Comparison of ENCODE assay signal across 8 cellular contexts in the genomic region with DNA sequence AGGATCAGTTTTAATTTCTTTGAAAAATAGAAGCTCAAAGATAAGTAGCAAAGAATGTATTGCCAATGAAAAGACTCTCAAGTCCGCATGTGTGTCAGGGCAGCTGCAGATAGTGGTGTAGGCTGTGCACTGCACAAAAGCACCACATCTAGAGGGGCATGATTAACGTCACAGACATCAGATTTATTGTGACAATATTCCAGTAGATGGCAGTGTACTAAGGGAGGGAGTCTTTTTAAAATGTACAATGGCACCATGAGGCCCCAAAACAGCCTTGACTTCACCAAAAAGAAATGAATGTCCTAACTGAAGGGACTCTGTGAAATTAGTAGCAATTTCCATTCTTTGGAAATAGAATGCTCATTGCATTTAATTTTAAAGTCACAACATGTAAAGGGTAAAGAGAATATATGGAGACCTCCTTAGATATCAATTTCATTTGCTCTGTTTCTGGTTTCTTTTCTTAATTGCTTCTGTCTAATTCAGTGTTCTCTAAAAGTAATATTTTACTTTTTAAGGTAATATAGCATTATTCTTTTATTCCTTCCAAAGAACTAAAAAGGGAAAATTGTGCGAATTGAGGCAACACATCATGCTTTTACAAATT.
A peak's percentile ranks its signal among the peaks of the same experiment; 100 is the strongest.
DNase-seq lines count a peak whose midpoint lies in the region; ATAC-seq, FAIRE-seq and TF ChIP-seq lines count a peak whose summit lies in the region.

No MANE protein-coding gene starts in this region.

- TF ChIP-seq CTCF in D721Med (IDR thresholded peaks at IDR 0.05; ENCODE audit: insufficient read depth, missing control alignments), result peak; percentile 51
- peak; percentile 45 for TF ChIP-seq CTCF in astrocyte of the spinal cord (IDR thresholded peaks at IDR 0.05; ENCODE audit: low read depth, low read length)
- TF ChIP-seq CTCF in kidney (IDR thresholded peaks at IDR 0.05; ENCODE audit: borderline replicate concordance, extremely low read depth, insufficient read depth), result peak; percentile 37

- H3K9ac ChIP-seq in kidney (ENCODE audit: low read length in 2 of 2), result no peak overlapping the region

- no peak overlapping the region for H3K27ac ChIP-seq in kidney (ENCODE audit: low read depth in 2 of 2, low read length in 2 of 2)

- peak; percentile 90 for ATAC-seq in GM18520 (IDR thresholded peaks at IDR 0.05; ENCODE audit: unreplicated experiment)
- peak; percentile 96 for ATAC-seq in HG02943 (IDR thresholded peaks at IDR 0.05; ENCODE audit: low read depth, unreplicated experiment)

- peaks cover 0 to 8% of the 10 kb centered on the region in 2 donors for H3K36me3 ChIP-seq in kidney (ENCODE audit: control insufficient read depth in 1 of 2, insufficient read depth in 2 of 2, low read length in 2 of 2)

- no peaks in the 10 kb centered on the region for H3K4me1 ChIP-seq in kidney (ENCODE audit: control insufficient read depth in 1 of 2, insufficient read depth in 1 of 2, low read depth in 1 of 2, low read length in 2 of 2)

- intact Hi-C loops in kidney (cut with DNase I), result no loop called here

- DNase-seq in D721Med (ENCODE audit: insufficient read length, low spot score) (no peak), NCI-H345 (lab: John Stamatoyannopoulos, UW) (peak; percentile 5), astrocyte of the spinal cord (ENCODE audit: low read depth, low spot score) (peak; percentile 55), kidney (no peak), NCI-H2196 treated with DMSO at 0.1 percent for 48 hours (lab: John Stamatoyannopoulos, UW; ENCODE audit: unreplicated experiment) (no peak), OCI-M2 (lab: John Stamatoyannopoulos, UW; ENCODE audit: unreplicated experiment) (no peak)

- H3K4me3 ChIP-seq in astrocyte of the spinal cord (ENCODE audit: low read depth, low read length) (no peak overlapping the region), kidney (ENCODE audit: low read length in 2 of 2) (no peak overlapping the region)

- in situ Hi-C loops in astrocyte of the spinal cord (cut with HindIII; ENCODE audit: low sequenced_read_pairs), result no loop called here

- no peaks in the 10 kb centered on the region for H3K9me3 ChIP-seq in kidney (ENCODE audit: control insufficient read depth in 1 of 2, low read length in 2 of 2)

- peak; percentile 60 for FAIRE-seq in D721Med (lab: Jason Lieb, UNC)
- FAIRE-seq in kidney (lab: Jason Lieb, UNC), result no peak

Comparison
In these comparisons a context has a peak if more than half of its experiments do, and no peak if none do; other contexts are left out.
1. DNase-seq: peak in NCI-H345 (single experiment) and astrocyte of the spinal cord (single experiment); none in D721Med (single experiment), kidney (single experiment), NCI-H2196 treated with DMSO at 0.1 percent for 48 hours (single experiment) and OCI-M2 (single experiment).
2. Peak in every context shown above with its lines, with median percentiles within 50 percentile points of each other: CTCF ChIP-seq.